ENCODE assay signal across 8 cellular contexts in genomic region chr9:125529589-125530515, GRCh38.
DNase-seq lines count a peak whose midpoint lies in the region; ATAC-seq and TF ChIP-seq lines count a peak whose summit lies in the region.

No MANE protein-coding gene starts in this region.

- peaks cover 9% of the 10 kb centered on the region; the same call in 1 of the 2 replicates for H4K20me1 ChIP-seq in Karpas-422 (ENCODE audit: insufficient read depth, low read depth, low read length)

- DNase-seq in GM13976 (ENCODE audit: low spot score) (peak; percentile 41), Karpas-422 (peak; percentile 73), germinal center (ENCODE audit: low spot score) (peak; percentile 33), NCI-H2196 (lab: John Stamatoyannopoulos, UW; ENCODE audit: unreplicated experiment) (no peak), SJCRH30 (no peak), substantia nigra (lab: John Stamatoyannopoulos, UW) (no peak), left lobe of liver (ENCODE audit: low spot score) (no peak)

- H3K9me3 ChIP-seq in Karpas-422 (ENCODE audit: low read length) (no peaks in the 10 kb centered on the region), SJCRH30 (replicated peaks) (no peaks in the 10 kb centered on the region)

- H3K4me3 ChIP-seq in Karpas-422 (ENCODE audit: low read length) (peak overlapping the region; percentile 38), SJCRH30 (no peak overlapping the region)

- no peaks in the 10 kb centered on the region for H3K9me2 ChIP-seq in Karpas-422 (replicated peaks; ENCODE audit: insufficient read depth, low read length)

- in situ Hi-C loops in GM13976 (cut with MboI; ENCODE audit: low sequenced_read_pairs, unreplicated experiment) = no loop called here

- no peaks in the 10 kb centered on the region for H3K79me2 ChIP-seq in Karpas-422 (ENCODE audit: low read length)

- H3K36me3 ChIP-seq in Karpas-422 (ENCODE audit: insufficient read depth, low read length) (no peaks in the 10 kb centered on the region), SJCRH30 (peaks cover 2% of the 10 kb centered on the region; the same call in 1 of the 2 replicates)

- H3K4me2 ChIP-seq in Karpas-422 (ENCODE audit: low read depth, low read length, poor library complexity, severe bottlenecking) = peak overlapping the region; percentile 63

- peak overlapping the region; percentile 61 for H3K27ac ChIP-seq in Karpas-422 (ENCODE audit: low read length)
- H3K27ac ChIP-seq in SJCRH30 = no peak overlapping the region
- H3K27ac ChIP-seq in substantia nigra (ENCODE audit: low read depth, low read length, poor library complexity, severe bottlenecking) = no peak overlapping the region

- no peaks in the 10 kb centered on the region for H3K27me3 ChIP-seq in Karpas-422 (ENCODE audit: low read length)
- H3K27me3 ChIP-seq in SJCRH30 = no peaks in the 10 kb centered on the region

- H3K4me1 ChIP-seq in Karpas-422 (ENCODE audit: low read length) (peaks cover 38% of the 10 kb centered on the region), SJCRH30 (peaks cover 11% of the 10 kb centered on the region)

- H3K9ac ChIP-seq in Karpas-422 (ENCODE audit: low read length) = peak overlapping the region; percentile 22; the same call in 1 of the 2 replicates

- no peak for TF ChIP-seq CTCF in GM13976 (IDR thresholded peaks at IDR 0.05; ENCODE audit: borderline replicate concordance, control extremely low read depth, extremely low read depth, insufficient read depth, missing control alignments)

- ATAC-seq in GM21576 (IDR thresholded peaks at IDR 0.05; ENCODE audit: unreplicated experiment) (peak; percentile 58), left lobe of liver (no peak)

- no peak overlapping the region for H2AFZ ChIP-seq in Karpas-422 (ENCODE audit: low read length)

Comparison
In these comparisons a context has a peak if more than half of its experiments do, and no peak if none do; other contexts are left out.
1. DNase-seq: peak in GM13976 (single experiment), Karpas-422 (single experiment) and germinal center (single experiment); none in NCI-H2196 (single experiment), SJCRH30 (0 of 2), substantia nigra (0 of 49) and left lobe of liver (single experiment).